Comparison of ENCODE assay signal across 11 cellular contexts in genomic region chr4:54082168-54082567, GRCh38. TPM values are rescaled to one million over a fixed set of nuclear protein-coding genes. Genes with fewer than 3 reads are reported as not detected.
DNase-seq lines count a peak whose midpoint lies in the region; ATAC-seq and TF ChIP-seq lines count a peak whose summit lies in the region.
"Had no signal": no experiment of that assay in that cellular context is flagged by ENCODE, and none has a peak within 500 bp of the region (broad histone marks: within the 10 kb centered on the region; RNA-seq: fewer than 3 reads in every experiment).

No MANE protein-coding gene starts in this region.

- peak; percentile 8 for DNase-seq in DMS 273 treated with DMSO at 0.1 percent for 48 hours (lab: John Stamatoyannopoulos, UW)
- DNase-seq in NCI-H226, result peak; percentile 92
- DNase-seq in dermis blood vessel endothelial cell, result peak; percentile 95
- no peak for DNase-seq in omental fat pad (ENCODE audit: low spot score)
- DNase-seq in globus pallidus (ENCODE audit: low spot score), result no peak
- DNase-seq in G401 (ENCODE audit: low spot score), result no peak
- DNase-seq: effector CD8-positive, alpha-beta T cell; Kasumi-1; naive B cell had no signal

- TF ChIP-seq CTCF in omental fat pad (IDR thresholded peaks at IDR 0.05), result no peak

- in situ Hi-C loops in G401 (cut with HindIII; ENCODE audit: low sequenced_read_pairs), result no loop called here

- ATAC-seq in omental fat pad (ENCODE audit: low FRiP score) (peak; percentile 87), HG03457 (IDR thresholded peaks at IDR 0.05; ENCODE audit: unreplicated experiment) (no peak), HG03045 (IDR thresholded peaks at IDR 0.05; ENCODE audit: unreplicated experiment) (no peak)

RNA-seq across cellular contexts. Expression of gene CHIC2, which starts 17.8 kb away (rescaled TPM):
- total RNA-seq in dermis blood vessel endothelial cell, result 59.4 and 90.2 TPM in 2 replicates
- 10 to 100 TPM; 25.2 to 65.2 (median 41.4) TPM for total RNA-seq in omental fat pad
- 22.5 and 27.4 TPM in 2 replicates for total RNA-seq in G401 (2014; rRNA removed; shearing (Covaris generic))

RNA-seq across cellular contexts. Expression of gene GSX2, which starts 17.8 kb away (rescaled TPM):
- total RNA-seq in dermis blood vessel endothelial cell (0.33 TPM in 1 of 2 replicates, not detected in the other), omental fat pad (not detected)
- total RNA-seq in G401 (2014; rRNA removed; shearing (Covaris generic)), result 6.8 and 12.8 TPM in 2 replicates

Comparison
In these comparisons a context has a peak if more than half of its experiments do, and no peak if none do; other contexts are left out.
1. DNase-seq: peak in DMS 273 treated with DMSO at 0.1 percent for 48 hours (single experiment), NCI-H226 (single experiment) and dermis blood vessel endothelial cell (single experiment); none in omental fat pad (single experiment), globus pallidus (single experiment) and G401 (single experiment).